Comparison of ENCODE assay signal across 22 cellular contexts in the genomic region with DNA sequence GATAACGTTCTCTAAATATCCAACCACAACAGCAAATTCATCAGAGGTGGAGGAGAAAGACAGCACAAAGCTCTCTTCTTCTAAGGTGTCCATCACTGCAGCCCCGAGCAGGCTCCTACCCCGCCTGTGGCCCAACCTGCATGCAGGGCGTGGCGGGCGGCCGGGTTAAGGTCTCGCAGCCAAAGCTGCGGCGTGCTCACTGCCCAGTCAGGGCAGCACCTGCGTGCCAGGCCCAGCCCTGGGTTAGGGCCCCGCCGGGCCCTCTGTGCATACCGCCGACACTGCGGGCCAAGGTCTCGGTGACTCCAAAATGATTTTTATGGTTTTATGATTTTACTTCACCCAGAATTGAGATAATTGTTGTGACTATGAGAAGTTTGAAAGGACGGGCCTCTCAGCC.
"Had no signal": no experiment of that assay in that cellular context is flagged by ENCODE, and none has a peak within 500 bp of the region (broad histone marks: within the 10 kb centered on the region; RNA-seq: fewer than 3 reads in every experiment).

No MANE protein-coding gene starts in this region.

- H3K4me3 Mint-ChIP-seq: memory B cell; mesothelial cell of epicardium; naive B cell; nephron; stimulated activated effector memory CD8-positive, alpha-beta T cell treated with anti-CD3 and anti-CD28 coated beads, Interleukin-12 subunit alpha, Interleukin-12 subunit beta, amount 100 ng/mL, for 72 hours had no signal

- H3K4me3 ChIP-seq: esophagus squamous epithelium, gastroesophageal sphincter, left ventricle myocardium inferior, lower lobe of right lung, smooth muscle cell, suprapubic skin, tibial artery had no signal

- H3K27ac ChIP-seq: esophagus squamous epithelium, gastroesophageal sphincter, left ventricle myocardium inferior, lower lobe of right lung, suprapubic skin, tibial artery had no signal

- H3K27me3 ChIP-seq: esophagus squamous epithelium, gastroesophageal sphincter, neutrophil, suprapubic skin, tibial artery had no signal

- ATAC-seq: gastroesophageal sphincter; lower lobe of right lung; stimulated activated effector memory CD8-positive, alpha-beta T cell treated with anti-CD3 and anti-CD28 coated beads, Interleukin-12 subunit alpha, Interleukin-12 subunit beta, amount 100 ng/mL, for 72 hours; stimulated activated naive CD8-positive, alpha-beta T cell treated with anti-CD3 and anti-CD28 coated beads, Interleukin-15, Interleukin-2, amounts not matched to agents 100 U/mL and 50 U/mL, for 24 hours had no signal

- H3K4me1 Mint-ChIP-seq: mesothelial cell of epicardium; nephron; stimulated activated effector memory CD8-positive, alpha-beta T cell treated with anti-CD3 and anti-CD28 coated beads, Interleukin-12 subunit alpha, Interleukin-12 subunit beta, amount 100 ng/mL, for 72 hours had no signal

- H3K4me2 ChIP-seq: smooth muscle cell had no signal

- H3K27me3 Mint-ChIP-seq: memory B cell, naive B cell had no signal

- H3K27ac Mint-ChIP-seq: mesothelial cell of epicardium; nephron; stimulated activated effector memory CD8-positive, alpha-beta T cell treated with anti-CD3 and anti-CD28 coated beads, Interleukin-12 subunit alpha, Interleukin-12 subunit beta, amount 100 ng/mL, for 72 hours had no signal

- DNase-seq: cerebellar nuclear complex; dermis blood vessel endothelial cell; esophagus squamous epithelium; foreskin fibroblast; glutamatergic neuron; islet precursor cell; left ventricle myocardium inferior; lower lobe of right lung; naive B cell; stimulated activated CD4-positive, alpha-beta T cell treated with anti-CD3 and anti-CD28 coated beads, Interleukin-4, amount 100 ng/mL, for 1 hour; stimulated activated CD8-positive, alpha-beta memory T cell treated with anti-CD3 and anti-CD28 coated beads, Interleukin-4, amount 100 ng/mL, for 48 hours; stimulated activated naive CD8-positive, alpha-beta T cell treated with anti-CD3 and anti-CD28 coated beads, Interleukin-15, Interleukin-2, amounts not matched to agents 100 U/mL and 50 U/mL, for 24 hours; tibial artery had no signal

- H3K9me3 ChIP-seq: esophagus squamous epithelium, gastroesophageal sphincter, left ventricle myocardium inferior, lower lobe of right lung, neutrophil, suprapubic skin, tibial artery had no signal

- H3K9me3 Mint-ChIP-seq: memory B cell; mesothelial cell of epicardium; naive B cell; nephron; stimulated activated effector memory CD8-positive, alpha-beta T cell treated with anti-CD3 and anti-CD28 coated beads, Interleukin-12 subunit alpha, Interleukin-12 subunit beta, amount 100 ng/mL, for 72 hours had no signal

- FAIRE-seq: colon had no signal

- H3K4me1 ChIP-seq: lower lobe of right lung, tibial artery had no signal
